In genomic region chr4:153705743-153706468, GRCh38 we compare ENCODE assay signal across 10 cellular contexts. TPM values are rescaled to one million over a fixed set of nuclear protein-coding genes. Genes with fewer than 3 reads are reported as not detected.
DNase-seq lines count a peak whose midpoint lies in the region; ATAC-seq and TF ChIP-seq lines count a peak whose summit lies in the region.
"Had no signal": no experiment of that assay in that cellular context is flagged by ENCODE, and none has a peak within 500 bp of the region (broad histone marks: within the 10 kb centered on the region; RNA-seq: fewer than 3 reads in every experiment).

No MANE protein-coding gene starts in this region.

- no peak overlapping the region for H3K4me3 Mint-ChIP-seq in activated CD8-positive, alpha-beta T cell treated with anti-CD3 and anti-CD28 coated beads for 36 hours

- H3K27me3 ChIP-seq in right lobe of liver = no peaks in the 10 kb centered on the region

- no peaks in the 10 kb centered on the region for H3K9me3 Mint-ChIP-seq in activated CD8-positive, alpha-beta T cell treated with anti-CD3 and anti-CD28 coated beads for 36 hours

- peak overlapping the region; percentile 13 for H3K27ac Mint-ChIP-seq in activated CD8-positive, alpha-beta T cell treated with anti-CD3 and anti-CD28 coated beads for 36 hours

- peaks cover 7% of the 10 kb centered on the region for H3K4me1 Mint-ChIP-seq in activated CD8-positive, alpha-beta T cell treated with anti-CD3 and anti-CD28 coated beads for 36 hours (ENCODE audit: low read depth)

- peak; percentile 90 for ATAC-seq in GM18858 (IDR thresholded peaks at IDR 0.05; ENCODE audit: unreplicated experiment)
- peak; percentile 89 for ATAC-seq in GM21619 (IDR thresholded peaks at IDR 0.05; ENCODE audit: unreplicated experiment)
- peak; percentile 81 for ATAC-seq in HG03460 (IDR thresholded peaks at IDR 0.05; ENCODE audit: unreplicated experiment)
- ATAC-seq in activated CD8-positive, alpha-beta T cell treated with anti-CD3 and anti-CD28 coated beads for 36 hours = no peak
- ATAC-seq in right lobe of liver = no peak

- CTCF ChIA-PET in activated CD8-positive, alpha-beta T cell treated with anti-CD3 and anti-CD28 coated beads for 36 hours (lab: Charles Lee) = interaction anchor here (1.2 to 1.5 kb wide), 2 partner anchors 63 to 71 kb away, joined by 3 read pairs; no protein-coding TSS in a partner anchor

- no peaks in the 10 kb centered on the region for H3K9me3 ChIP-seq in right lobe of liver

- H3K27ac ChIP-seq in right lobe of liver = no peak overlapping the region

- no peaks in the 10 kb centered on the region for H3K4me1 ChIP-seq in right lobe of liver

- TF ChIP-seq CTCF in activated CD8-positive, alpha-beta T cell treated with anti-CD3 and anti-CD28 coated beads for 36 hours (IDR thresholded peaks at IDR 0.05) = no peak
- no peak for TF ChIP-seq CTCF in right lobe of liver (IDR thresholded peaks at IDR 0.05)

- no peak overlapping the region for H3K4me3 ChIP-seq in right lobe of liver

- H3K36me3 ChIP-seq in right lobe of liver = no peaks in the 10 kb centered on the region

- peaks cover 4% of the 10 kb centered on the region for H3K27me3 Mint-ChIP-seq in activated CD8-positive, alpha-beta T cell treated with anti-CD3 and anti-CD28 coated beads for 36 hours

- no peaks in the 10 kb centered on the region for H3K36me3 Mint-ChIP-seq in activated CD8-positive, alpha-beta T cell treated with anti-CD3 and anti-CD28 coated beads for 36 hours (ENCODE audit: low read depth)

- no peak for TF ChIP-seq POLR2A in right lobe of liver (IDR thresholded peaks at IDR 0.05)

- DNase-seq in activated CD8-positive, alpha-beta T cell treated with anti-CD3 and anti-CD28 coated beads for 36 hours = no peak
- DNase-seq in NCI-H2227 treated with DMSO at 0.1 percent for 48 hours (lab: John Stamatoyannopoulos, UW) (no peak), NCI-H1436 treated with DMSO at 0.1 percent for 48 hours (lab: John Stamatoyannopoulos, UW) (no peak), right lobe of liver (no peak), HCEC 1CT (no peak)
- DNase-seq: NCI-H2107, posterior cingulate gyrus had no signal

- 33% methylated on average over 2 of the region's 2 CpGs for WGBS in right lobe of liver (ENCODE audit: insufficient coverage, low coverage, low lambda C conversion rate, missing lambda C conversion rate)

- intact Hi-C loops in activated CD8-positive, alpha-beta T cell treated with anti-CD3 and anti-CD28 coated beads for 36 hours (cut with micrococcal nuclease) = no loop called here
- intact Hi-C loops in right lobe of liver (cut with DNase I) = no loop called here

- POLR2A ChIA-PET in activated CD8-positive, alpha-beta T cell treated with anti-CD3 and anti-CD28 coated beads for 36 hours (lab: Charles Lee) = no interaction called here

RNA-seq across cellular contexts. Expression of gene TLR2, which starts 21.8 kb away (rescaled TPM):
- total RNA-seq in activated CD8-positive, alpha-beta T cell treated with anti-CD3 and anti-CD28 coated beads for 36 hours = 1 to 10 TPM in 1 of 2 experiments, under 1 TPM in 1; 0.56 to 1.8 TPM
- total RNA-seq in right lobe of liver = 10 to 100 TPM in 5 of 6 experiments, 1 to 10 TPM in 1; 4.2 to 22.3 (median 12.1) TPM

RNA-seq across cellular contexts. Expression of gene RNF175, which starts 53.9 kb away (rescaled TPM):
- total RNA-seq in activated CD8-positive, alpha-beta T cell treated with anti-CD3 and anti-CD28 coated beads for 36 hours = not detected
- total RNA-seq in right lobe of liver = under 1 TPM in 1 of 6 experiments, not detected in 5; 0.20 TPM

Comparison
In these comparisons a context has a peak if more than half of its experiments do, and no peak if none do; other contexts are left out.
1. ATAC-seq: peak in GM18858 (single experiment), GM21619 (single experiment) and HG03460 (single experiment); none in activated CD8-positive, alpha-beta T cell treated with anti-CD3 and anti-CD28 coated beads for 36 hours (single experiment) and right lobe of liver (0 of 4).